Comparison of ENCODE assay signal across 15 cellular contexts in genomic region chr9:14057347-14058077, GRCh38.
"Had no signal": no experiment of that assay in that cellular context is flagged by ENCODE, and none has a peak within 500 bp of the region (broad histone marks: within the 10 kb centered on the region; RNA-seq: fewer than 3 reads in every experiment).

No MANE protein-coding gene starts in this region.

- H3K9me3 Mint-ChIP-seq: activated B cell treated with CpG ODN at 0.5 μM for 24 hours; activated CD4-positive, alpha-beta memory T cell treated with anti-CD3 and anti-CD28 coated beads, Interleukin-2, amount 10 ng/mL, durations not matched to agents 7 days and 5 days; endodermal cell had no signal

- H3K27ac Mint-ChIP-seq: activated B cell treated with CpG ODN at 0.5 μM for 24 hours; activated CD4-positive, alpha-beta memory T cell treated with anti-CD3 and anti-CD28 coated beads, Interleukin-2, amount 10 ng/mL, durations not matched to agents 7 days and 5 days; activated CD8-positive, alpha-beta memory T cell treated with anti-CD3 and anti-CD28 coated beads, Interleukin-2, amount 10 ng/mL, durations not matched to agents 7 days and 5 days; activated naive CD8-positive, alpha-beta T cell; endodermal cell; natural killer cell treated with Interleukin-12 subunit alpha and Interleukin-12 subunit beta and Interleukin-15 and Interleukin-18, amount 100 ng/mL, for 72 hours had no signal

- H3K9me3 ChIP-seq: body of pancreas, lower lobe of right lung, sigmoid colon had no signal

- H3K27me3 Mint-ChIP-seq: activated B cell treated with CpG ODN at 0.5 μM for 24 hours; activated CD4-positive, alpha-beta memory T cell treated with anti-CD3 and anti-CD28 coated beads, Interleukin-2, amount 10 ng/mL, durations not matched to agents 7 days and 5 days; activated CD8-positive, alpha-beta memory T cell treated with anti-CD3 and anti-CD28 coated beads, Interleukin-2, amount 10 ng/mL, durations not matched to agents 7 days and 5 days; activated naive CD8-positive, alpha-beta T cell; natural killer cell treated with Interleukin-12 subunit alpha and Interleukin-12 subunit beta and Interleukin-15 and Interleukin-18, amount 100 ng/mL, for 72 hours had no signal

- H3K36me3 ChIP-seq: lower lobe of right lung, sigmoid colon had no signal

- DNase-seq: activated B cell treated with CpG ODN at 0.5 μM for 24 hours; activated CD4-positive, alpha-beta memory T cell treated with anti-CD3 and anti-CD28 coated beads, Interleukin-2, amount 10 ng/mL, durations not matched to agents 7 days and 5 days; activated CD4-positive, alpha-beta T cell treated with anti-CD3 and anti-CD28 coated beads for 4 hours; activated CD8-positive, alpha-beta memory T cell treated with anti-CD3 and anti-CD28 coated beads, Interleukin-2, amount 10 ng/mL, durations not matched to agents 7 days and 5 days; body of pancreas; central memory CD4-positive, alpha-beta T cell; endodermal cell; erythroblast; lower lobe of right lung; sigmoid colon; stimulated activated naive CD4-positive, alpha-beta T cell; T-helper 1 cell; T-helper 9 cell had no signal

- H3K4me3 ChIP-seq: body of pancreas, lower lobe of right lung, sigmoid colon had no signal

- H3K36me3 Mint-ChIP-seq: activated CD8-positive, alpha-beta memory T cell treated with anti-CD3 and anti-CD28 coated beads, Interleukin-2, amount 10 ng/mL, durations not matched to agents 7 days and 5 days; activated naive CD8-positive, alpha-beta T cell; natural killer cell treated with Interleukin-12 subunit alpha and Interleukin-12 subunit beta and Interleukin-15 and Interleukin-18, amount 100 ng/mL, for 72 hours had no signal

- H3K4me1 ChIP-seq: body of pancreas, sigmoid colon had no signal

- H3K27ac ChIP-seq: body of pancreas, lower lobe of right lung, sigmoid colon had no signal

- H3K4me3 Mint-ChIP-seq: activated B cell treated with CpG ODN at 0.5 μM for 24 hours; activated CD4-positive, alpha-beta memory T cell treated with anti-CD3 and anti-CD28 coated beads, Interleukin-2, amount 10 ng/mL, durations not matched to agents 7 days and 5 days; activated CD8-positive, alpha-beta memory T cell treated with anti-CD3 and anti-CD28 coated beads, Interleukin-2, amount 10 ng/mL, durations not matched to agents 7 days and 5 days; activated naive CD8-positive, alpha-beta T cell; endodermal cell; natural killer cell treated with Interleukin-12 subunit alpha and Interleukin-12 subunit beta and Interleukin-15 and Interleukin-18, amount 100 ng/mL, for 72 hours had no signal

- H3K27me3 ChIP-seq: body of pancreas, sigmoid colon had no signal

- H3K4me1 Mint-ChIP-seq: activated B cell treated with CpG ODN at 0.5 μM for 24 hours; activated CD4-positive, alpha-beta memory T cell treated with anti-CD3 and anti-CD28 coated beads, Interleukin-2, amount 10 ng/mL, durations not matched to agents 7 days and 5 days; activated CD8-positive, alpha-beta memory T cell treated with anti-CD3 and anti-CD28 coated beads, Interleukin-2, amount 10 ng/mL, durations not matched to agents 7 days and 5 days had no signal

- ATAC-seq: activated CD8-positive, alpha-beta memory T cell treated with anti-CD3 and anti-CD28 coated beads, Interleukin-2, amount 10 ng/mL, durations not matched to agents 7 days and 5 days; body of pancreas; natural killer cell treated with Interleukin-12 subunit alpha and Interleukin-12 subunit beta and Interleukin-15 and Interleukin-18, amount 100 ng/mL, for 72 hours had no signal
